Comparison of ENCODE assay signal across 7 cellular contexts in the genomic region with DNA sequence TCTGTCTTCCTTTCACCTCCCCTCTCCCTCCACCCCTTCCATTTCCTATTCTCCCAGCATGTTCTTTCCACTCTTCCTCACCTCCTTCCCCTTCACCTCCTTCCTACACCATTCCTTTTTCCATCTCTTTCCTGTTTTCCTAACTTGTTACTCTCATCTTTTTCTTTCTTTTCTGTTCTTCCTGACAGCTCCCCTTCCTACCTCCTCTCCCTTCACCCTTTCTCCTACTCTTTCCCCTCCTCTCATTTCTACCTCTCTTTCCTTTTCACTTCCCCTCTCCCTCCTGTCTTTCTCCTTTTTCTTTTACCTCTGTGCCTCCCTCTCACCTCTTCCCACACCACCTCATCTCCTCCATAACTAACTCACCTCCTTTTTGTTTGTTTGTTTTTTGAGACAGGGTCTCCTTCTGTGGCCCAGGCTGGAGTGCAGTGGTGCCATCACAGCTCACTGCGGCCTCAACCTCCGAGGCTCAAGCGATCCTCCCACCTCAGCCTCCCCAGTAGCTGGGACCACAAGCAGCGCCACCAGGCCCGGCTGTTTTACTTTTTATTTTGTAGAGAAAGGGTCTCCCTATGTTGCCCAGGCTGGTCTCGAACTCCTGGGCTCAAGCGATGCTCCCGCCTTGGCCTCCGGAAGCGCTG. TPM values are rescaled to one million over a fixed set of nuclear protein-coding genes. Genes with fewer than 3 reads are reported as not detected.
DNase-seq lines count a peak whose midpoint lies in the region; FAIRE-seq and TF ChIP-seq lines count a peak whose summit lies in the region.

No MANE protein-coding gene starts in this region.

- no peak for FAIRE-seq in keratinocyte (lab: Jason Lieb, UNC)
- FAIRE-seq in HTR-8/SVneo (lab: Jason Lieb, UNC) = no peak

- TF ChIP-seq CTCF in keratinocyte (optimal IDR thresholded peaks at IDR 0.05 in 1 of 3, IDR thresholded peaks at IDR 0.05 in 1 of 3, conservative IDR thresholded peaks at IDR 0.05 in 1 of 3; ENCODE audit: extremely low read depth in 1 of 3, insufficient read depth in 2 of 3, low read length in 3 of 3) = no peak
- TF ChIP-seq CTCF in GM10248 (IDR thresholded peaks at IDR 0.05; ENCODE audit: control extremely low read depth, extremely low read depth, low read depth, missing control alignments) = no peak

- dilution Hi-C loops in keratinocyte (cut with MboI; ENCODE audit: extremely low pct_ligation_motif_present, low sequenced_read_pairs) = loop anchor here (25.0 kb wide), 1 partner anchor 258 kb away; no protein-coding TSS in a partner anchor

- H3K9me3 Mint-ChIP-seq in activated naive CD8-positive, alpha-beta T cell (ENCODE audit: low read depth) = no peaks in the 10 kb centered on the region

- no peaks in the 10 kb centered on the region for H3K9me1 ChIP-seq in keratinocyte (ENCODE audit: control insufficient read depth, extremely low read depth, insufficient read depth, low read length)

- H3K27me3 ChIP-seq in HUES6 (ENCODE audit: control insufficient read depth, insufficient read depth, low read length) = no peaks in the 10 kb centered on the region
- no peaks in the 10 kb centered on the region for H3K27me3 ChIP-seq in keratinocyte (ENCODE audit: control insufficient read depth, extremely low read depth, insufficient read depth, low read length)
- H3K27me3 ChIP-seq in stomach smooth muscle (ENCODE audit: control insufficient read depth in 1 of 2, insufficient read depth in 2 of 2, low read length in 2 of 2) = no peaks in the 10 kb centered on the region

- H3K36me3 ChIP-seq in HUES6 (ENCODE audit: control insufficient read depth, insufficient read depth, low read length) (no peaks in the 10 kb centered on the region), keratinocyte (ENCODE audit: control insufficient read depth in 2 of 2, extremely low read depth in 1 of 2, insufficient read depth in 2 of 2, low read length in 2 of 2) (no peaks in the 10 kb centered on the region), stomach smooth muscle (ENCODE audit: control insufficient read depth in 2 of 2, insufficient read depth in 2 of 2, low read length in 2 of 2) (no peaks in the 10 kb centered on the region)

- peak overlapping the region; percentile 98 for H2AFZ ChIP-seq in keratinocyte (ENCODE audit: control insufficient read depth, low read length)

- DNase-seq in keratinocyte (ENCODE audit: low read depth, low spot score) (no peak), inferior parietal cortex (ENCODE audit: extremely low spot score) (no peak), HTR-8/SVneo (ENCODE audit: insufficient read length, low spot score) (no peak), GM10248 (ENCODE audit: extremely low spot score) (no peak)

- H3K27ac Mint-ChIP-seq in activated naive CD8-positive, alpha-beta T cell = peak overlapping the region; percentile 98

- H3K27ac ChIP-seq in HUES6 (ENCODE audit: low read depth, low read length) = no peak overlapping the region
- H3K27ac ChIP-seq in keratinocyte (ENCODE audit: control insufficient read depth, insufficient read depth, low read length) = peak overlapping the region; percentile 86
- H3K27ac ChIP-seq in stomach smooth muscle (ENCODE audit: low read length) = peak overlapping the region; percentile 93

- no peaks in the 10 kb centered on the region for H3K36me3 Mint-ChIP-seq in activated naive CD8-positive, alpha-beta T cell

- CTCF ChIA-PET in GM10248 (lab: Yijun Ruan, JAX) = interaction anchor here (1.6 to 2.9 kb wide), 3 partner anchors 15 to 263 kb away, joined by 10 to 12 read pairs (median 12); no protein-coding TSS in a partner anchor

- POLR2A ChIA-PET in GM10248 (lab: Yijun Ruan, JAX) = interaction anchor here (1.2 kb wide), 1 partner anchor 263 kb away, joined by 3 read pairs; no protein-coding TSS in a partner anchor

- peaks cover 38% of the 10 kb centered on the region for H3K79me2 ChIP-seq in keratinocyte (ENCODE audit: control insufficient read depth, insufficient read depth, low read length)

- H3K4me3 Mint-ChIP-seq in activated naive CD8-positive, alpha-beta T cell = peak overlapping the region; percentile 97

- H3K4me1 Mint-ChIP-seq in activated naive CD8-positive, alpha-beta T cell (ENCODE audit: low read depth) = peaks cover 42% of the 10 kb centered on the region

- peaks cover 3% of the 10 kb centered on the region for H4K20me1 ChIP-seq in keratinocyte (ENCODE audit: control insufficient read depth, extremely low read depth, insufficient read depth, low read length)

- H3K27me3 Mint-ChIP-seq in activated naive CD8-positive, alpha-beta T cell = no peaks in the 10 kb centered on the region

- H3K4me1 ChIP-seq in HUES6 (ENCODE audit: control insufficient read depth, insufficient read depth, low read length) (peaks cover 18% of the 10 kb centered on the region; the same call in 1 of the 2 replicates), keratinocyte (ENCODE audit: control insufficient read depth, extremely low read depth, insufficient read depth, low read length) (peaks cover 19% of the 10 kb centered on the region), stomach smooth muscle (ENCODE audit: control insufficient read depth, insufficient read depth, low read length) (peaks cover 9% of the 10 kb centered on the region)

- H3K9me3 ChIP-seq in HUES6 (ENCODE audit: control insufficient read depth, insufficient read depth, low read depth, low read length) = no peaks in the 10 kb centered on the region
- H3K9me3 ChIP-seq in keratinocyte (ENCODE audit: control insufficient read depth, low read depth, low read length) = no peaks in the 10 kb centered on the region
- no peaks in the 10 kb centered on the region for H3K9me3 ChIP-seq in stomach smooth muscle (ENCODE audit: control insufficient read depth in 2 of 2, low read length in 2 of 2)

- H3K4me2 ChIP-seq in keratinocyte (ENCODE audit: control insufficient read depth, extremely low read depth, insufficient read depth, low read depth, low read length) = peak overlapping the region; percentile 94

- peak overlapping the region; percentile 86 for H3K4me3 ChIP-seq in HUES6 (ENCODE audit: low read depth, low read length)
- peak overlapping the region; percentile 60 to 95 (median 73) for H3K4me3 ChIP-seq in keratinocyte (ENCODE audit: control insufficient read depth in 2 of 3, extremely low read depth in 1 of 3, insufficient read depth in 2 of 3, low read depth in 1 of 3, low read length in 3 of 3)
- H3K4me3 ChIP-seq in stomach smooth muscle (ENCODE audit: low read length in 2 of 2) = peak overlapping the region; percentile 92 to 93

- H3K9ac ChIP-seq in HUES6 (ENCODE audit: low read length) = peak overlapping the region; percentile 67
- H3K9ac ChIP-seq in keratinocyte (ENCODE audit: control insufficient read depth, extremely low read depth, insufficient read depth, low read length) = peak overlapping the region; percentile 87
- peak overlapping the region; percentile 95 to 96 for H3K9ac ChIP-seq in stomach smooth muscle (ENCODE audit: low read length in 2 of 2)

RNA-seq across cellular contexts. Expression of gene ARFGEF2, which starts 0.9 kb away (rescaled TPM):
- 14.8 to 19.2 TPM (median 16.0 TPM) in 3 replicates for polyA plus RNA-seq in keratinocyte
- 14.3 TPM for polyA plus RNA-seq in keratinocyte (2011; ENCODE audit: low read depth)
- polyA plus RNA-seq in keratinocyte (2011; cell fraction: cytosol; rRNA removed) = 9.2 and 13.4 TPM in 2 replicates
- 19.7 and 23.6 TPM in 2 replicates for polyA plus RNA-seq in keratinocyte (2011; cell fraction: nucleus; rRNA removed)
- 11.0 and 13.2 TPM in 2 replicates for polyA plus RNA-seq in keratinocyte (2012; ENCODE audit: low replicate concordance)
- polyA minus RNA-seq in keratinocyte = 28.4 to 76.2 TPM (median 39.1 TPM) in 3 replicates
- polyA minus RNA-seq in keratinocyte (2011; cell fraction: cytosol; rRNA and poly(A)+ RNA removed) = 19.6 TPM
- polyA minus RNA-seq in keratinocyte (2011; cell fraction: nucleus; rRNA and poly(A)+ RNA removed) = 36.6 and 52.2 TPM in 2 replicates
